In genomic region chr2:201974651-201975050, GRCh38 we compare ENCODE assay signal across 1 cellular context.
TF ChIP-seq lines count a peak whose summit lies in the region.

No MANE protein-coding gene starts in this region.

TF ChIP-seq in WTC11, 78 proteins besides CTCF, POLR2A, EP300 and RAD21 (continued from another document):
- TF ChIP-seq TCF7 (CRISPR knock-in tag; IDR thresholded peaks at IDR 0.05; ENCODE audit: low read depth), result no peak
